Comparison of ENCODE assay signal across 15 cellular contexts in genomic region chr22:37062657-37063381, GRCh38. TPM values are rescaled to one million over a fixed set of nuclear protein-coding genes. Genes with fewer than 3 reads are reported as not detected.
A peak's percentile ranks its signal among the peaks of the same experiment; 100 is the strongest.
DNase-seq lines count a peak whose midpoint lies in the region; ATAC-seq, FAIRE-seq and TF ChIP-seq lines count a peak whose summit lies in the region.
"Had no signal": no experiment of that assay in that cellular context is flagged by ENCODE, and none has a peak within 500 bp of the region (broad histone marks: within the 10 kb centered on the region; RNA-seq: fewer than 3 reads in every experiment).

No MANE protein-coding gene starts in this region.

- ATAC-seq in GM23338 (peak; percentile 44), HG03571 (IDR thresholded peaks at IDR 0.05; ENCODE audit: unreplicated experiment) (no peak)
- no peak for ATAC-seq in stimulated activated naive CD8-positive, alpha-beta T cell treated with anti-CD3 and anti-CD28 coated beads, Interleukin-15, Interleukin-2, amounts not matched to agents 100 U/mL and 50 U/mL, for 24 hours

- intact Hi-C loops in endothelial cell of umbilical vein (cut with micrococcal nuclease): no loop called here
- intact Hi-C loops in thyroid gland (cut with DNase I): no loop called here

- H3K9me3 ChIP-seq in endothelial cell of umbilical vein (replicated peaks; ENCODE audit: control insufficient read depth, insufficient read depth, low read length) (no peaks in the 10 kb centered on the region), thyroid gland (no peaks in the 10 kb centered on the region)

- dilution Hi-C loops in endothelial cell of umbilical vein (cut with MboI; ENCODE audit: extremely low pct_ligation_motif_present, low sequenced_read_pairs): no loop called here

- H3K4me1 ChIP-seq in GM23338 (ENCODE audit: insufficient read depth) (peaks cover 17% of the 10 kb centered on the region; the same call in 1 of the 2 replicates), endothelial cell of umbilical vein (ENCODE audit: control insufficient read depth, extremely low read depth, insufficient read depth, low read length) (no peaks in the 10 kb centered on the region), thyroid gland (no peaks in the 10 kb centered on the region)

- TF ChIP-seq POLR2A in endothelial cell of umbilical vein (IDR thresholded peaks at IDR 0.05; ENCODE audit: low read depth, low read length): no peak
- TF ChIP-seq POLR2A in thyroid gland (IDR thresholded peaks at IDR 0.05): no peak

- H3K4me2 ChIP-seq in GM23338 (peak overlapping the region; percentile 62), endothelial cell of umbilical vein (ENCODE audit: insufficient read depth, low read length) (no peak overlapping the region)

- H3K27me3 ChIP-seq in GM23338 (ENCODE audit: insufficient read depth): peaks cover 14% of the 10 kb centered on the region
- no peaks in the 10 kb centered on the region for H3K27me3 ChIP-seq in endothelial cell of umbilical vein (ENCODE audit: control insufficient read depth in 2 of 2, insufficient read depth in 2 of 2, low read length in 2 of 2)
- H3K27me3 ChIP-seq in thyroid gland: no peaks in the 10 kb centered on the region

- H3K36me3 ChIP-seq in GM23338 (ENCODE audit: insufficient read depth) (no peaks in the 10 kb centered on the region), endothelial cell of umbilical vein (ENCODE audit: control insufficient read depth in 2 of 2, extremely low read depth in 1 of 2, insufficient read depth in 2 of 2, low read length in 2 of 2) (peaks cover 3 to 19% of the 10 kb centered on the region in 2 experiments), thyroid gland (no peaks in the 10 kb centered on the region)

- no peak overlapping the region for H3K27ac ChIP-seq in GM23338 (ENCODE audit: low read depth)
- no peak overlapping the region for H3K27ac ChIP-seq in endothelial cell of umbilical vein (ENCODE audit: insufficient read depth, low read depth, low read length)
- no peak overlapping the region for H3K27ac ChIP-seq in thyroid gland

- TF ChIP-seq CTCF in GM23338 (conservative IDR thresholded peaks at IDR 0.05; ENCODE audit: low read depth in 2 of 2) (no peak), endothelial cell of umbilical vein (IDR thresholded peaks at IDR 0.05; ENCODE audit: extremely low read depth in 1 of 2, insufficient read depth in 1 of 2, low read depth in 1 of 2, low read length in 2 of 2) (no peak), nephron progenitor cell (IDR thresholded peaks at IDR 0.05) (no peak), thyroid gland (IDR thresholded peaks at IDR 0.05) (no peak)

- H3K9me1 ChIP-seq in endothelial cell of umbilical vein (replicated peaks; ENCODE audit: control insufficient read depth, extremely low read depth, insufficient read depth, low read length): no peaks in the 10 kb centered on the region

- FAIRE-seq in endothelial cell of umbilical vein (lab: Jason Lieb, UNC): no peak
- FAIRE-seq: RCC 7860 had no signal

- H3K79me2 ChIP-seq in GM23338 (replicated peaks; ENCODE audit: insufficient read depth): no peaks in the 10 kb centered on the region
- H3K79me2 ChIP-seq in endothelial cell of umbilical vein (ENCODE audit: control insufficient read depth, insufficient read depth, low read length): no peaks in the 10 kb centered on the region

- POLR2A ChIA-PET in endothelial cell of umbilical vein (lab: Charles Lee): no interaction called here

- peak; percentile 12 for DNase-seq in GM23338 (ENCODE audit: low spot score)
- peak; percentile 33 for DNase-seq in NCI-H1105 treated with DMSO at 0.1 percent for 48 hours (lab: John Stamatoyannopoulos, UW)
- DNase-seq in endothelial cell of umbilical vein (ENCODE audit: low read depth, low spot score): no peak
- DNase-seq in nephron progenitor cell: no peak
- no peak for DNase-seq in thyroid gland
- DNase-seq in stimulated activated naive CD8-positive, alpha-beta T cell treated with anti-CD3 and anti-CD28 coated beads, Interleukin-15, Interleukin-2, amounts not matched to agents 100 U/mL and 50 U/mL, for 24 hours: no peak
- DNase-seq: KG1, NCI-H1048, NCI-H187 treated with DMSO at 0.1 percent for 48 hours, NCI-H446 treated with DMSO at 0.1 percent for 48 hours, SIG-M5 had no signal

- H3K4me3 Mint-ChIP-seq in GM23338 (peak overlapping the region; percentile 13; the same call in 1 of the 3 replicates), nephron progenitor cell (no peak overlapping the region)

- H3K9me2 ChIP-seq in GM23338 (ENCODE audit: insufficient read depth): no peaks in the 10 kb centered on the region

- no peak overlapping the region for H3K9ac ChIP-seq in endothelial cell of umbilical vein (replicated peaks; ENCODE audit: extremely low read depth, insufficient read depth, low read length)

- WGBS in thyroid gland, 2 donors: 80 to 81% methylated on average over 11 to 12 of the region's 17 CpGs

- peaks cover 33% of the 10 kb centered on the region for H3K4me1 Mint-ChIP-seq in GM23338
- H3K4me1 Mint-ChIP-seq in nephron progenitor cell: no peaks in the 10 kb centered on the region

- TSS peak; percentile 24 for BruUV-seq in endothelial cell of umbilical vein (replicated peaks; lab: Mats Ljungman, UMichigan)

- H3K4me3 ChIP-seq in GM23338 (no peak overlapping the region), endothelial cell of umbilical vein (replicated peaks in 1 of 3; ENCODE audit: insufficient read depth in 1 of 3, low read depth in 1 of 3, low read length in 3 of 3) (no peak overlapping the region), thyroid gland (replicated peaks in 1 of 3) (no peak overlapping the region)

- H3K27ac Mint-ChIP-seq in GM23338 (peak overlapping the region; percentile 62; the same call in 1 of the 2 replicates), nephron progenitor cell (peak overlapping the region; percentile 31)

- no peaks in the 10 kb centered on the region for H3F3A ChIP-seq in GM23338 (replicated peaks; ENCODE audit: low read depth)

- H2AFZ ChIP-seq in GM23338 (no peak overlapping the region), endothelial cell of umbilical vein (ENCODE audit: low read depth, low read length) (no peak overlapping the region)

- H3K9me3 Mint-ChIP-seq in GM23338: no peaks in the 10 kb centered on the region
- no peaks in the 10 kb centered on the region for H3K9me3 Mint-ChIP-seq in nephron progenitor cell

- H3K27me3 Mint-ChIP-seq in GM23338 (ENCODE audit: insufficient read depth, low read depth, poor library complexity): peaks cover 20% of the 10 kb centered on the region
- peaks cover 4% of the 10 kb centered on the region for H3K27me3 Mint-ChIP-seq in nephron progenitor cell (ENCODE audit: low read depth, poor library complexity)

- CTCF ChIA-PET in endothelial cell of umbilical vein (lab: Charles Lee): interaction anchor here (0.6 kb wide), 1 partner anchor 11 kb away, joined by 4 read pairs; the partner anchor contains the start of gene KCTD17

- 0 out of 2 replicates have a peak, but pooled peaks cover 4% of the 10 kb centered on the region for H4K20me1 ChIP-seq in GM23338 (replicated peaks; ENCODE audit: insufficient read depth)
- no peaks in the 10 kb centered on the region for H4K20me1 ChIP-seq in endothelial cell of umbilical vein (replicated peaks; ENCODE audit: control insufficient read depth, extremely low read depth, insufficient read depth, low read length)

- H3K36me3 Mint-ChIP-seq in GM23338 (ENCODE audit: low read depth): peaks cover 4% of the 10 kb centered on the region
- no peaks in the 10 kb centered on the region for H3K36me3 Mint-ChIP-seq in nephron progenitor cell (ENCODE audit: low read depth)

RNA-seq across cellular contexts. Expression of gene KCTD17, which starts 11.3 kb away (rescaled TPM):
- 26.9 and 35.0 TPM in 2 replicates for total RNA-seq in GM23338 (2014; rRNA removed; shearing (Covaris generic))
- polyA plus RNA-seq in GM23338 (2016; fragmentation: Nextera tagmentation; extraction: Ambion mirVana) (21.2 and 25.1 TPM in 2 replicates), endothelial cell of umbilical vein (73.0 and 77.9 TPM in 2 replicates)
- total RNA-seq in endothelial cell of umbilical vein (48.0 and 59.2 TPM in 2 replicates), thyroid gland (10 to 100 TPM in 2 of 4 donors, 1 to 10 TPM in 2; 6.1 to 18.9 (median 12.6) TPM)
- polyA plus RNA-seq in endothelial cell of umbilical vein (2011; cell fraction: cytosol; rRNA removed): 40.4 and 55.2 TPM in 2 replicates
- 78.6 and 84.4 TPM in 2 replicates for polyA plus RNA-seq in endothelial cell of umbilical vein (2011; cell fraction: nucleus; rRNA removed)
- 39.2 and 46.1 TPM in 2 replicates for polyA plus RNA-seq in endothelial cell of umbilical vein (2012)
- 44.0 and 54.3 TPM in 2 replicates for polyA minus RNA-seq in endothelial cell of umbilical vein
- not detected for polyA minus RNA-seq in endothelial cell of umbilical vein (2011; cell fraction: cytosol; rRNA and poly(A)+ RNA removed)
- polyA minus RNA-seq in endothelial cell of umbilical vein (2011; cell fraction: nucleus; rRNA and poly(A)+ RNA removed): 24.1 and 31.0 TPM in 2 replicates

RNA-seq across cellular contexts. Expression of gene MPST, which starts 43.3 kb away (rescaled TPM):
- 121 and 158 TPM in 2 replicates for total RNA-seq in GM23338 (2014; rRNA removed; shearing (Covaris generic))
- polyA plus RNA-seq in GM23338 (2016; fragmentation: Nextera tagmentation; extraction: Ambion mirVana) (85.5 and 86.2 TPM in 2 replicates), endothelial cell of umbilical vein (124 and 185 TPM in 2 replicates)
- total RNA-seq in endothelial cell of umbilical vein (87.3 and 93.2 TPM in 2 replicates), thyroid gland (100 to 1,000 TPM in 1 of 4 donors, 10 to 100 TPM in 3; 67.7 to 102 (median 93.6) TPM)
- 63.5 and 102 TPM in 2 replicates for polyA plus RNA-seq in endothelial cell of umbilical vein (2011; cell fraction: cytosol; rRNA removed)
- 54.7 and 63.6 TPM in 2 replicates for polyA plus RNA-seq in endothelial cell of umbilical vein (2011; cell fraction: nucleus; rRNA removed)
- 43.2 and 74.8 TPM in 2 replicates for polyA plus RNA-seq in endothelial cell of umbilical vein (2012)
- polyA minus RNA-seq in endothelial cell of umbilical vein: 27.7 and 39.2 TPM in 2 replicates
- 44.9 TPM for polyA minus RNA-seq in endothelial cell of umbilical vein (2011; cell fraction: cytosol; rRNA and poly(A)+ RNA removed)
- 11.0 and 16.4 TPM in 2 replicates for polyA minus RNA-seq in endothelial cell of umbilical vein (2011; cell fraction: nucleus; rRNA and poly(A)+ RNA removed)

RNA-seq across cellular contexts. Expression of gene TST, which starts 43.6 kb away (rescaled TPM):
- 32.4 and 32.7 TPM in 2 replicates for total RNA-seq in GM23338 (2014; rRNA removed; shearing (Covaris generic))
- polyA plus RNA-seq in GM23338 (2016; fragmentation: Nextera tagmentation; extraction: Ambion mirVana): 14.6 and 16.3 TPM in 2 replicates
- 38.0 and 39.2 TPM in 2 replicates for total RNA-seq in endothelial cell of umbilical vein
- 95.1 and 116 TPM in 2 replicates for polyA plus RNA-seq in endothelial cell of umbilical vein
- 54.2 and 72.2 TPM in 2 replicates for polyA plus RNA-seq in endothelial cell of umbilical vein (2011; cell fraction: cytosol; rRNA removed)
- polyA plus RNA-seq in endothelial cell of umbilical vein (2011; cell fraction: nucleus; rRNA removed): 22.6 and 25.7 TPM in 2 replicates
- 37.0 and 52.2 TPM in 2 replicates for polyA plus RNA-seq in endothelial cell of umbilical vein (2012)
- 23.0 and 23.8 TPM in 2 replicates for polyA minus RNA-seq in endothelial cell of umbilical vein
- 24.3 TPM for polyA minus RNA-seq in endothelial cell of umbilical vein (2011; cell fraction: cytosol; rRNA and poly(A)+ RNA removed)
- 5.5 and 9.4 TPM in 2 replicates for polyA minus RNA-seq in endothelial cell of umbilical vein (2011; cell fraction: nucleus; rRNA and poly(A)+ RNA removed)
- total RNA-seq in thyroid gland: 10 to 100 TPM; 35.7 to 51.2 (median 37.8) TPM

RNA-seq across cellular contexts. Expression of gene TMPRSS6, which starts 46.7 kb away (rescaled TPM):
- total RNA-seq in GM23338 (2014; rRNA removed; shearing (Covaris generic)): not detected in 2 replicates
- polyA plus RNA-seq in GM23338 (2016; fragmentation: Nextera tagmentation; extraction: Ambion mirVana) (0.07 and 0.13 TPM in 2 replicates), endothelial cell of umbilical vein (not detected in 2 replicates)
- total RNA-seq in endothelial cell of umbilical vein (not detected in 2 replicates), thyroid gland (under 1 TPM in 1 of 4 donors, not detected in 3; 0.50 TPM)
- polyA plus RNA-seq in endothelial cell of umbilical vein (2011; cell fraction: cytosol; rRNA removed): not detected in 2 replicates
- polyA plus RNA-seq in endothelial cell of umbilical vein (2011; cell fraction: nucleus; rRNA removed): not detected in 2 replicates
- 0.05 and 0.13 TPM in 2 replicates for polyA plus RNA-seq in endothelial cell of umbilical vein (2012)
- polyA minus RNA-seq in endothelial cell of umbilical vein: not detected in 2 replicates
- polyA minus RNA-seq in endothelial cell of umbilical vein (2011; cell fraction: cytosol; rRNA and poly(A)+ RNA removed): not detected
- not detected in 2 replicates for polyA minus RNA-seq in endothelial cell of umbilical vein (2011; cell fraction: nucleus; rRNA and poly(A)+ RNA removed)
- total RNA-seq: M059J had no signal
- polyA plus RNA-seq: BJ had no signal

Comparison
In these comparisons a context has a peak if more than half of its experiments do, and no peak if none do; other contexts are left out.
1. DNase-seq: peak in GM23338 (single experiment) and NCI-H1105 treated with DMSO at 0.1 percent for 48 hours (single experiment); none in endothelial cell of umbilical vein (single experiment), nephron progenitor cell (single experiment), thyroid gland (0 of 2) and stimulated activated naive CD8-positive, alpha-beta T cell treated with anti-CD3 and anti-CD28 coated beads, Interleukin-15, Interleukin-2, amounts not matched to agents 100 U/mL and 50 U/mL, for 24 hours (single experiment).